ENCODE assay signal across 1 cellular context in genomic region chr14:43175896-43176295, GRCh38.
TF ChIP-seq lines count a peak whose summit lies in the region.

No MANE protein-coding gene starts in this region.

TF ChIP-seq in H1, 55 proteins besides CTCF, POLR2A, EP300 and RAD21:
- TF ChIP-seq CHD7 (IDR thresholded peaks at IDR 0.05; ENCODE audit: insufficient replicate concordance, low read length) (no peak), FOSL1 (IDR thresholded peaks at IDR 0.05; ENCODE audit: insufficient read depth, low read depth, low read length) (no peak), ASH2L (IDR thresholded peaks at IDR 0.05; ENCODE audit: low read length) (no peak), CHD2 (IDR thresholded peaks at IDR 0.05; ENCODE audit: low read length) (no peak), YY1 (IDR thresholded peaks at IDR 0.05; ENCODE audit: low read depth, low read length) (no peak), SIRT6 (IDR thresholded peaks at IDR 0.05; ENCODE audit: low read length) (no peak), RBBP5 (IDR thresholded peaks at IDR 0.05; ENCODE audit: borderline replicate concordance, low read depth, low read length) (no peak), SUZ12 (IDR thresholded peaks at IDR 0.05; ENCODE audit: low read length) (no peak), CTBP2 (IDR thresholded peaks at IDR 0.05; ENCODE audit: borderline replicate concordance, insufficient read depth, insufficient read length, low read length) (no peak), KDM1A (IDR thresholded peaks at IDR 0.05; ENCODE audit: borderline replicate concordance, low read length) (no peak), RXRA (IDR thresholded peaks at IDR 0.05; ENCODE audit: insufficient read depth, low read depth, low read length) (no peak), JUND (IDR thresholded peaks at IDR 0.05; ENCODE audit: low read length) (no peak), SRF (IDR thresholded peaks at IDR 0.05; ENCODE audit: low read depth, low read length) (no peak), CBX5 (IDR thresholded peaks at IDR 0.05; ENCODE audit: low read depth, low read length) (no peak), MAFK (IDR thresholded peaks at IDR 0.05; ENCODE audit: low read depth, low read length) (no peak)
